8 cellular contexts compared by ENCODE assay signal in genomic region chr17:74972973-74973328, GRCh38. TPM values are rescaled to one million over a fixed set of nuclear protein-coding genes. Genes with fewer than 3 reads are reported as not detected.
A peak's percentile ranks its signal among the peaks of the same experiment; 100 is the strongest.
DNase-seq lines count a peak whose midpoint lies in the region; ATAC-seq and TF ChIP-seq lines count a peak whose summit lies in the region.

No MANE protein-coding gene starts in this region.

- H3K4me1 ChIP-seq in cardiac muscle cell (ENCODE audit: low read depth) (peaks cover 11% of the 10 kb centered on the region), mammary epithelial cell (ENCODE audit: insufficient read depth, low read length) (peaks cover 12% of the 10 kb centered on the region), uterus (peaks cover 0 to 11% of the 10 kb centered on the region in 2 donors)

- peak overlapping the region; percentile 99 for H3K4me2 ChIP-seq in mammary epithelial cell (ENCODE audit: insufficient read depth, low read depth, low read length)

- CTCF ChIA-PET in mammary epithelial cell (lab: Charles Lee; ENCODE audit: low non-redundant PET): no interaction called here

- H3K4me3 ChIP-seq in cardiac muscle cell: peak overlapping the region; percentile 48
- peak overlapping the region in 1 of 3 experiments; percentile 62 for H3K4me3 ChIP-seq in mammary epithelial cell (replicated peaks in 1 of 3; ENCODE audit: insufficient read depth in 1 of 3, low read depth in 2 of 3, low read length in 3 of 3)
- peak overlapping the region; percentile 21 to 32 for H3K4me3 ChIP-seq in uterus

- peak overlapping the region; percentile 56 to 96 (median 87) for H3K4me3 Mint-ChIP-seq in naive B cell

- 63% methylated on average over 9 of the region's 17 CpGs for WGBS in mammary epithelial cell (ENCODE audit: low coverage, missing lambda C conversion rate)

- H3K9me3 ChIP-seq in cardiac muscle cell (ENCODE audit: low read depth) (no peaks in the 10 kb centered on the region), mammary epithelial cell (replicated peaks; ENCODE audit: insufficient read depth, low read length) (no peaks in the 10 kb centered on the region), uterus (no peaks in the 10 kb centered on the region)

- H3K4me1 Mint-ChIP-seq in naive B cell: peaks cover 7 to 17% (median 8%) of the 10 kb centered on the region in 3 donors

- dilution Hi-C loops in mammary epithelial cell (cut with HindIII; ENCODE audit: low sequenced_read_pairs): no loop called here

- no TSS peak for BruUV-seq in mammary epithelial cell (replicated peaks; lab: Mats Ljungman, UMichigan)

- H3K36me3 Mint-ChIP-seq in naive B cell: no peaks in the 10 kb centered on the region

- H2AFZ ChIP-seq in mammary epithelial cell (ENCODE audit: low read depth, low read length): peak overlapping the region; percentile 25

- H3K79me2 ChIP-seq in mammary epithelial cell (ENCODE audit: insufficient read depth, low read length): no peaks in the 10 kb centered on the region

- peaks cover 7 to 54% (median 28%) of the 10 kb centered on the region in 3 donors for H3K27me3 Mint-ChIP-seq in naive B cell

- TF ChIP-seq CTCF in cardiac muscle cell (IDR thresholded peaks at IDR 0.05; ENCODE audit: low read depth, low read length) (no peak), mammary epithelial cell (conservative IDR thresholded peaks at IDR 0.05 in 1 of 2, IDR thresholded peaks at IDR 0.05 in 1 of 2; ENCODE audit: extremely low read depth in 1 of 2, insufficient read depth in 1 of 2, low read depth in 1 of 2, low read length in 2 of 2) (no peak), uterus (IDR thresholded peaks at IDR 0.05) (no peak)

- intact Hi-C loops in Right ventricle myocardium superior (cut with DNase I): no loop called here
- intact Hi-C loops in mammary epithelial cell (cut with micrococcal nuclease): no loop called here
- intact Hi-C loops in uterus (cut with DNase I; ENCODE audit: low total_unique reads): no loop called here

- peak overlapping the region in 3 of 6 donors; percentile 39 to 70 (median 47) for H3K27ac Mint-ChIP-seq in naive B cell

- in situ Hi-C loops in mammary epithelial cell (cut with MboI; ENCODE audit: low sequenced_read_pairs in 2 of 2): no loop called here

- H3K27ac ChIP-seq in cardiac muscle cell (no peak overlapping the region), mammary epithelial cell (ENCODE audit: insufficient read depth, low read depth, low read length) (no peak overlapping the region), uterus (no peak overlapping the region)

- ATAC-seq in Right ventricle myocardium superior (ENCODE audit: poor library complexity) (no peak), naive B cell (ENCODE audit: low read depth in 2 of 2) (no peak)

- no peaks in the 10 kb centered on the region for H4K20me1 ChIP-seq in mammary epithelial cell (ENCODE audit: insufficient read depth, low read length)

- no peak overlapping the region for H3K9ac ChIP-seq in mammary epithelial cell (ENCODE audit: insufficient read depth, low read length)

- TF ChIP-seq POLR2A in uterus (IDR thresholded peaks at IDR 0.05): no peak

- H3K27me3 ChIP-seq in cardiac muscle cell (peaks cover 36% of the 10 kb centered on the region), mammary epithelial cell (ENCODE audit: insufficient read depth, low read length) (no peaks in the 10 kb centered on the region), uterus (peaks cover 0 to 4% of the 10 kb centered on the region in 2 donors)

- DNase-seq in cardiac muscle cell (ENCODE audit: low read depth in 1 of 2, low spot score in 1 of 2): no peak
- DNase-seq in Right ventricle myocardium superior: no peak
- DNase-seq in mammary epithelial cell: no peak
- no peak for DNase-seq in naive B cell
- DNase-seq in uterus: no peak
- DNase-seq in KG1 (lab: John Stamatoyannopoulos, UW): no peak
- no peak for DNase-seq in NAMALWA (ENCODE audit: low spot score)
- no peak for DNase-seq in DMS53 treated with DMSO at 0.1 percent for 48 hours (lab: John Stamatoyannopoulos, UW; ENCODE audit: unreplicated experiment)

- H3K36me3 ChIP-seq in cardiac muscle cell (no peaks in the 10 kb centered on the region), mammary epithelial cell (ENCODE audit: insufficient read depth, low read length) (no peaks in the 10 kb centered on the region), uterus (no peaks in the 10 kb centered on the region)

- no peaks in the 10 kb centered on the region for H3K9me3 Mint-ChIP-seq in naive B cell

RNA-seq across cellular contexts. Expression of gene HID1, which starts 0.4 kb away (rescaled TPM):
- total RNA-seq in cardiac muscle cell: 35.2 and 46.3 TPM in 2 replicates
- polyA plus RNA-seq in cardiac muscle cell: 45.4 and 57.3 TPM in 2 replicates
- total RNA-seq in Right ventricle myocardium superior: 9.0 TPM
- total RNA-seq in mammary epithelial cell: 1 to 10 TPM; 1.2 TPM
- polyA plus RNA-seq in mammary epithelial cell: 0.52 TPM
- 8.9 TPM for polyA minus RNA-seq in mammary epithelial cell
- polyA plus RNA-seq in naive B cell (ENCODE audit: low read depth in 6 of 6): under 1 TPM in 2 of 6 donors, not detected in 4; 0.08 to 0.23 TPM
- total RNA-seq in uterus: 10 to 100 TPM in 2 of 4 donors, 1 to 10 TPM in 2; 4.4 to 46.2 (median 22.6) TPM

RNA-seq across cellular contexts. Expression of gene CDR2L, which starts 14.5 kb away (rescaled TPM):
- total RNA-seq in cardiac muscle cell (15.1 and 16.4 TPM in 2 replicates), Right ventricle myocardium superior (18.4 TPM), mammary epithelial cell (10 to 100 TPM; 38.5 to 45.5 TPM), uterus (10 to 100 TPM in 1 of 4 donors, 1 to 10 TPM in 3; 4.7 to 25.4 (median 6.7) TPM)
- polyA plus RNA-seq in cardiac muscle cell (5.9 and 8.0 TPM in 2 replicates), mammary epithelial cell (25.8 TPM), naive B cell (ENCODE audit: low read depth in 6 of 6) (not detected)
- polyA minus RNA-seq in mammary epithelial cell: 15.7 TPM

RNA-seq across cellular contexts. Expression of gene OTOP3, which starts 37.3 kb away (rescaled TPM):
- total RNA-seq in cardiac muscle cell (not detected in 2 replicates), Right ventricle myocardium superior (not detected), mammary epithelial cell (not detected), uterus (not detected)
- polyA plus RNA-seq in cardiac muscle cell (not detected in 2 replicates), mammary epithelial cell (not detected), naive B cell (ENCODE audit: low read depth in 6 of 6) (not detected)
- polyA minus RNA-seq in mammary epithelial cell: not detected

RNA-seq across cellular contexts. Expression of gene MRPL58, which starts 39.5 kb away (rescaled TPM):
- total RNA-seq in cardiac muscle cell: 44.8 and 62.9 TPM in 2 replicates
- polyA plus RNA-seq in cardiac muscle cell: 39.7 and 48.4 TPM in 2 replicates
- total RNA-seq in Right ventricle myocardium superior: 46.6 TPM
- 10 to 100 TPM; 22.2 to 43.2 TPM for total RNA-seq in mammary epithelial cell
- polyA plus RNA-seq in mammary epithelial cell: 53.1 TPM
- polyA minus RNA-seq in mammary epithelial cell: 15.8 TPM
- polyA plus RNA-seq in naive B cell (ENCODE audit: low read depth in 6 of 6): 10 to 100 TPM; 32.4 to 47.3 (median 39.6) TPM
- total RNA-seq in uterus: 10 to 100 TPM; 18.2 to 26.4 (median 20.8) TPM

RNA-seq across cellular contexts. Expression of gene OTOP2, which starts 48.9 kb away (rescaled TPM):
- total RNA-seq in cardiac muscle cell (not detected in 2 replicates), Right ventricle myocardium superior (not detected), mammary epithelial cell (under 1 TPM in 1 of 2 donors, not detected in 1; 0.28 TPM), uterus (under 1 TPM in 1 of 4 donors, not detected in 3; 0.46 TPM)
- polyA plus RNA-seq in cardiac muscle cell (not detected in 2 replicates), mammary epithelial cell (not detected), naive B cell (ENCODE audit: low read depth in 6 of 6) (not detected)
- not detected for polyA minus RNA-seq in mammary epithelial cell
